ENCODE assay signal across 8 cellular contexts in genomic region chr15:48877630-48878595, GRCh38. TPM values are rescaled to one million over a fixed set of nuclear protein-coding genes. Genes with fewer than 3 reads are reported as not detected.
DNase-seq lines count a peak whose midpoint lies in the region; ATAC-seq and TF ChIP-seq lines count a peak whose summit lies in the region.

Gene EID1, plus strand, starts transcription at chr15:48878134. Its CDS starts 43 bp downstream, at chr15:48878177.

- peaks cover 21% of the 10 kb centered on the region for H3K36me3 Mint-ChIP-seq in activated CD4-positive, alpha-beta T cell treated with anti-CD3 and anti-CD28 coated beads, Interleukin-2, amount 10 ng/mL, durations not matched to agents 7 days and 5 days (ENCODE audit: low read depth)

- H3K4me1 Mint-ChIP-seq in activated CD4-positive, alpha-beta T cell treated with anti-CD3 and anti-CD28 coated beads, Interleukin-2, amount 10 ng/mL, durations not matched to agents 7 days and 5 days = peaks cover 38% of the 10 kb centered on the region

- peak within 1 kb of the TSS; percentile 99 for H3K27ac Mint-ChIP-seq in activated CD4-positive, alpha-beta T cell treated with anti-CD3 and anti-CD28 coated beads, Interleukin-2, amount 10 ng/mL, durations not matched to agents 7 days and 5 days

- DNase-seq in BJ (ENCODE audit: low read depth) (peak; percentile 79), NCI-H526 treated with DMSO at 0.1 percent for 48 hours (lab: John Stamatoyannopoulos, UW) (peak; percentile 87), dedifferentiated amniotic fluid mesenchymal stem cell (ENCODE audit: extremely low spot score) (peak; percentile 93), left kidney (ENCODE audit: low read depth, low spot score) (peak; percentile 98)
- peak; percentile 94 for DNase-seq in activated CD4-positive, alpha-beta T cell treated with anti-CD3 and anti-CD28 coated beads, Interleukin-2, amount 10 ng/mL, durations not matched to agents 7 days and 5 days
- peak; percentile 87 for DNase-seq in stimulated activated CD4-positive, alpha-beta T cell treated with anti-CD3 and anti-CD28 coated beads, Interleukin-2, amount 100 ng/mL, for 4 hours (ENCODE audit: low read depth)

- H3K9me3 Mint-ChIP-seq in activated CD4-positive, alpha-beta T cell treated with anti-CD3 and anti-CD28 coated beads, Interleukin-2, amount 10 ng/mL, durations not matched to agents 7 days and 5 days = no peaks in the 10 kb centered on the region

- no peaks in the 10 kb centered on the region for H3K36me3 ChIP-seq in BJ (ENCODE audit: control insufficient read depth, insufficient read depth, low read length)

- POLR2A ChIA-PET in BJ (lab: Charles Lee) = interaction anchor here (0.6 to 1.7 kb wide), 3 partner anchors 11 to 978 kb away, joined by 3 to 7 read pairs (median 5); no protein-coding TSS in a partner anchor
- POLR2A ChIA-PET in activated CD4-positive, alpha-beta T cell treated with anti-CD3 and anti-CD28 coated beads, Interleukin-2, amount 10 ng/mL, durations not matched to agents 7 days and 5 days (lab: Charles Lee) = interaction anchor here (0.6 to 1.1 kb wide), 5 partner anchors 67 to 278 kb away, joined by 3 to 8 read pairs (median 4); partner anchors contain the start of genes CEP152 and COPS2

- CTCF ChIA-PET in BJ (lab: Yijun Ruan, JAX) = interaction anchor here (0.7 to 1.7 kb wide), 9 partner anchors 8 to 98 kb away, joined by 3 to 11 read pairs (median 4); no protein-coding TSS in a partner anchor
- CTCF ChIA-PET in activated CD4-positive, alpha-beta T cell treated with anti-CD3 and anti-CD28 coated beads, Interleukin-2, amount 10 ng/mL, durations not matched to agents 7 days and 5 days (lab: Charles Lee) = interaction anchor here (0.6 to 1.7 kb wide), 10 partner anchors 12 to 1317 kb away, joined by 3 to 6 read pairs (median 3); no protein-coding TSS in a partner anchor

- peak within 1 kb of the TSS; percentile 79 for H3K4me3 ChIP-seq in BJ (ENCODE audit: low read depth, low read length)

- peaks cover 19% of the 10 kb centered on the region for H3K27me3 Mint-ChIP-seq in activated CD4-positive, alpha-beta T cell treated with anti-CD3 and anti-CD28 coated beads, Interleukin-2, amount 10 ng/mL, durations not matched to agents 7 days and 5 days

- ATAC-seq in GM19324 (IDR thresholded peaks at IDR 0.05; ENCODE audit: low FRiP score, unreplicated experiment) (peak; percentile 98), HG03469 (IDR thresholded peaks at IDR 0.05; ENCODE audit: unreplicated experiment) (peak; percentile 95)

- H3K4me3 Mint-ChIP-seq in activated CD4-positive, alpha-beta T cell treated with anti-CD3 and anti-CD28 coated beads, Interleukin-2, amount 10 ng/mL, durations not matched to agents 7 days and 5 days = peak within 1 kb of the TSS; percentile 99

- no peaks in the 10 kb centered on the region for H3K27me3 ChIP-seq in BJ (ENCODE audit: control insufficient read depth, insufficient read depth, low read length)

- no peak for TF ChIP-seq CTCF in BJ (IDR thresholded peaks at IDR 0.05; ENCODE audit: insufficient read depth, low read depth, low read length)

RNA-seq across cellular contexts. Expression of gene EID1, which starts in this region (rescaled TPM):
- 165 and 238 TPM in 2 replicates for polyA plus RNA-seq in BJ (2011; rRNA removed)
- polyA minus RNA-seq in BJ (2011; rRNA and poly(A)+ RNA removed) = 33.3 and 42.0 TPM in 2 replicates
- 10 to 100 TPM; 83.8 to 84.0 TPM for total RNA-seq in activated CD4-positive, alpha-beta T cell treated with anti-CD3 and anti-CD28 coated beads, Interleukin-2, amount 10 ng/mL, durations not matched to agents 7 days and 5 days

Comparison
In these comparisons a context has a peak if more than half of its experiments do, and no peak if none do; other contexts are left out.
1. Peak in every context shown above with its lines: DNase-seq, ATAC-seq and H3K4me3 ChIP-seq.